21 cellular contexts compared by ENCODE assay signal in the genomic region with DNA sequence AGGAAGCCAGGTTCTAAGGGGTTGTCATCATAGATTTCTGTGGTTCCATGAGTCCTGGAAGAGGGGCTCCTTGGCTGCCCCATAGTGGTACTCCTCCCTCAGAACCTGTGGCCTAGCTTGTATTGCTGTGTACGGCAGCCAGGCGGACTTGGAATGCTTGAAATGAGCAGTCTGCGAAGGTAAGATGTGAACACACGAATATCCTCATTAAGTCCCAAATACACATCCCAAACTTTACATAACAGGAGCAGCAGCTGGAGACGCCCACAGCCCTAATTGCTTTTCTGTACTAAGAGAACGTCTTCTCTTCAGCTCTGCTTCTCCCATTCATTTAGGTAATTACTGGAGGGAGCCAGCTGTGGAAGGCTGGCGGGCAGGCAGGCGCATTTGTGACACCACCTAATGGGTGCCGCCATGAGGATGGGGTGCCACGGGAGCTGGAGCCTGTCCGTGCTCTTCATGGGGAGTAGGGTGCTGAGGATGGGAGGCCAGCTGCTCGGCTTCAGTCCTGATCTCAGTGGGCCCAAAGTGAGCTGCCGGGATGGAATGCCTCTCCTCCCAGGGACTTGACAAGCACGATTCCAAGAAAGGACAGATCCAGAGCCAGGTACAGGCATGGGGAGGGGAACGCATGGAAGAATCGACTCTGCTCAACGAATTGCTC.
A peak's percentile ranks its signal among the peaks of the same experiment; 100 is the strongest.
DNase-seq lines count a peak whose midpoint lies in the region; ATAC-seq lines count a peak whose summit lies in the region.
"Had no signal": no experiment of that assay in that cellular context is flagged by ENCODE, and none has a peak within 500 bp of the region (broad histone marks: within the 10 kb centered on the region; RNA-seq: fewer than 3 reads in every experiment).

No MANE protein-coding gene starts in this region.

- ATAC-seq in T-helper 17 cell, result no peak
- no peak for ATAC-seq in activated CD8-positive, alpha-beta T cell treated with anti-CD3 and anti-CD28 coated beads, Interleukin-2, amount 10 ng/mL, durations not matched to agents 7 days and 5 days
- ATAC-seq: HepG2, Right ventricle myocardium inferior had no signal

- CTCF ChIA-PET in activated naive CD4-positive, alpha-beta T cell treated with anti-CD3 and anti-CD28 coated beads for 36 hours (lab: Charles Lee), result no interaction called here
- CTCF ChIA-PET in activated CD8-positive, alpha-beta T cell treated with anti-CD3 and anti-CD28 coated beads, Interleukin-2, amount 10 ng/mL, durations not matched to agents 7 days and 5 days (lab: Charles Lee), result no interaction called here

- H3K9me3 ChIP-seq in T-helper 17 cell (ENCODE audit: control insufficient read depth, low read length, poor library complexity, severe bottlenecking), result no peaks in the 10 kb centered on the region
- H3K9me3 ChIP-seq: SJSA1 had no signal

- H3K36me3 Mint-ChIP-seq in activated naive CD4-positive, alpha-beta T cell treated with anti-CD3 and anti-CD28 coated beads, Interleukin-2, amount 50 U/mL, for 24 hours, result no peaks in the 10 kb centered on the region
- no peaks in the 10 kb centered on the region for H3K36me3 Mint-ChIP-seq in activated naive CD4-positive, alpha-beta T cell treated with anti-CD3 and anti-CD28 coated beads for 36 hours (ENCODE audit: low read depth)
- H3K36me3 Mint-ChIP-seq in T-helper 17 cell (ENCODE audit: low read depth), result no peaks in the 10 kb centered on the region
- no peaks in the 10 kb centered on the region for H3K36me3 Mint-ChIP-seq in activated CD8-positive, alpha-beta T cell treated with anti-CD3 and anti-CD28 coated beads, Interleukin-2, amount 10 ng/mL, durations not matched to agents 7 days and 5 days (ENCODE audit: low read depth)

- no peaks in the 10 kb centered on the region for H3K27me3 Mint-ChIP-seq in activated naive CD4-positive, alpha-beta T cell treated with anti-CD3 and anti-CD28 coated beads, Interleukin-2, amount 50 U/mL, for 24 hours
- H3K27me3 Mint-ChIP-seq in activated naive CD4-positive, alpha-beta T cell treated with anti-CD3 and anti-CD28 coated beads for 36 hours (ENCODE audit: low read depth), result no peaks in the 10 kb centered on the region
- H3K27me3 Mint-ChIP-seq in T-helper 17 cell, result peaks cover 38% of the 10 kb centered on the region
- peaks cover 10% of the 10 kb centered on the region for H3K27me3 Mint-ChIP-seq in activated CD8-positive, alpha-beta T cell treated with anti-CD3 and anti-CD28 coated beads, Interleukin-2, amount 10 ng/mL, durations not matched to agents 7 days and 5 days (ENCODE audit: low read depth)
- H3K27me3 Mint-ChIP-seq: CD4-positive, alpha-beta T cell had no signal

- H3K4me1 Mint-ChIP-seq in activated naive CD4-positive, alpha-beta T cell treated with anti-CD3 and anti-CD28 coated beads, Interleukin-2, amount 50 U/mL, for 24 hours, result no peaks in the 10 kb centered on the region
- H3K4me1 Mint-ChIP-seq in activated naive CD4-positive, alpha-beta T cell treated with anti-CD3 and anti-CD28 coated beads for 36 hours (ENCODE audit: low read depth), result no peaks in the 10 kb centered on the region
- no peaks in the 10 kb centered on the region for H3K4me1 Mint-ChIP-seq in T-helper 17 cell
- peaks cover 2% of the 10 kb centered on the region for H3K4me1 Mint-ChIP-seq in activated CD8-positive, alpha-beta T cell treated with anti-CD3 and anti-CD28 coated beads, Interleukin-2, amount 10 ng/mL, durations not matched to agents 7 days and 5 days (ENCODE audit: low read depth)

- intact Hi-C loops in activated naive CD4-positive, alpha-beta T cell treated with anti-CD3 and anti-CD28 coated beads for 36 hours (cut with micrococcal nuclease), result no loop called here

- H3K9me3 Mint-ChIP-seq in activated naive CD4-positive, alpha-beta T cell treated with anti-CD3 and anti-CD28 coated beads, Interleukin-2, amount 50 U/mL, for 24 hours, result no peaks in the 10 kb centered on the region
- peaks cover 1% of the 10 kb centered on the region for H3K9me3 Mint-ChIP-seq in activated naive CD4-positive, alpha-beta T cell treated with anti-CD3 and anti-CD28 coated beads for 36 hours
- no peaks in the 10 kb centered on the region for H3K9me3 Mint-ChIP-seq in activated CD8-positive, alpha-beta T cell treated with anti-CD3 and anti-CD28 coated beads, Interleukin-2, amount 10 ng/mL, durations not matched to agents 7 days and 5 days (ENCODE audit: insufficient read depth)
- H3K9me3 Mint-ChIP-seq: CD4-positive, alpha-beta T cell had no signal

- DNase-seq in activated naive CD4-positive, alpha-beta T cell treated with anti-CD3 and anti-CD28 coated beads for 36 hours, result no peak
- DNase-seq in T-helper 17 cell, result no peak
- peak; percentile 51 for DNase-seq in islet precursor cell
- DNase-seq in activated CD8-positive, alpha-beta T cell treated with anti-CD3 and anti-CD28 coated beads, Interleukin-2, amount 10 ng/mL, durations not matched to agents 7 days and 5 days, result no peak
- DNase-seq in SIG-M5 treated with dmso at 0.1 percent for 504 hours (lab: John Stamatoyannopoulos, UW; ENCODE audit: unreplicated experiment), result no peak
- DNase-seq in HCEC 1CT, result no peak
- DNase-seq: CD4-positive, alpha-beta T cell; H7; Kasumi-1; NCI-H1092 treated with DMSO at 0.1 percent for 48 hours; NCI-H1436; NCI-H187; NCI-H2081 treated with DMSO at 0.1 percent for 48 hours; NCI-H2171 treated with DMSO at 0.1 percent for 48 hours; NCI-H345; NCI-H524; NCI-H774 had no signal

- peak overlapping the region; percentile 14 for H3K27ac Mint-ChIP-seq in activated naive CD4-positive, alpha-beta T cell treated with anti-CD3 and anti-CD28 coated beads, Interleukin-2, amount 50 U/mL, for 24 hours
- no peak overlapping the region for H3K27ac Mint-ChIP-seq in activated naive CD4-positive, alpha-beta T cell treated with anti-CD3 and anti-CD28 coated beads for 36 hours
- no peak overlapping the region for H3K27ac Mint-ChIP-seq in T-helper 17 cell
- H3K27ac Mint-ChIP-seq in activated CD8-positive, alpha-beta T cell treated with anti-CD3 and anti-CD28 coated beads, Interleukin-2, amount 10 ng/mL, durations not matched to agents 7 days and 5 days, result no peak overlapping the region
- H3K27ac Mint-ChIP-seq: CD4-positive, alpha-beta T cell had no signal

- POLR2A ChIA-PET in activated CD8-positive, alpha-beta T cell treated with anti-CD3 and anti-CD28 coated beads, Interleukin-2, amount 10 ng/mL, durations not matched to agents 7 days and 5 days (lab: Charles Lee), result no interaction called here

- H3K4me3 Mint-ChIP-seq in activated naive CD4-positive, alpha-beta T cell treated with anti-CD3 and anti-CD28 coated beads, Interleukin-2, amount 50 U/mL, for 24 hours, result no peak overlapping the region
- H3K4me3 Mint-ChIP-seq in activated naive CD4-positive, alpha-beta T cell treated with anti-CD3 and anti-CD28 coated beads for 36 hours, result no peak overlapping the region
- H3K4me3 Mint-ChIP-seq in T-helper 17 cell, result peak overlapping the region; percentile 62
- no peak overlapping the region for H3K4me3 Mint-ChIP-seq in activated CD8-positive, alpha-beta T cell treated with anti-CD3 and anti-CD28 coated beads, Interleukin-2, amount 10 ng/mL, durations not matched to agents 7 days and 5 days
- H3K4me3 Mint-ChIP-seq: CD4-positive, alpha-beta T cell had no signal
